10 cellular contexts compared by ENCODE assay signal in genomic region chr16:81403208-81403600, GRCh38. TPM values are rescaled to one million over a fixed set of nuclear protein-coding genes. Genes with fewer than 3 reads are reported as not detected.
DNase-seq lines count a peak whose midpoint lies in the region; ATAC-seq and TF ChIP-seq lines count a peak whose summit lies in the region.
"Had no signal": no experiment of that assay in that cellular context is flagged by ENCODE, and none has a peak within 500 bp of the region (broad histone marks: within the 10 kb centered on the region; RNA-seq: fewer than 3 reads in every experiment).

No MANE protein-coding gene starts in this region.

- H3K79me2 ChIP-seq in Loucy (ENCODE audit: insufficient read depth, low read length) (no peaks in the 10 kb centered on the region), osteoblast (ENCODE audit: insufficient read depth, low read length) (no peaks in the 10 kb centered on the region)

- peak overlapping the region; percentile 95 for H3K27ac Mint-ChIP-seq in Calu3 (ENCODE audit: unreplicated experiment)
- H3K27ac Mint-ChIP-seq in activated T-cell treated with anti-CD3 and anti-CD28 coated beads, Interleukin-2, amount 50 U/mL, for 72 hours, result no peak overlapping the region
- H3K27ac Mint-ChIP-seq: progenitor cell of endocrine pancreas had no signal

- no peaks in the 10 kb centered on the region for H3K9me3 ChIP-seq in Loucy (ENCODE audit: insufficient read depth, low read depth, low read length)
- no peaks in the 10 kb centered on the region for H3K9me3 ChIP-seq in osteoblast (ENCODE audit: low read depth, low read length)

- CTCF ChIA-PET in Calu3 (lab: Charles Lee), result interaction anchor here (0.6 to 1.6 kb wide), 2 partner anchors 160 to 294 kb away, joined by 3 to 11 read pairs; no protein-coding TSS in a partner anchor

- H3K9ac ChIP-seq in Loucy (ENCODE audit: low read depth, low read length, poor library complexity, severe bottlenecking), result no peak overlapping the region

- ATAC-seq in activated T-cell treated with anti-CD3 and anti-CD28 coated beads, Interleukin-2, amount 50 U/mL, for 72 hours (replicated peaks in 1 of 2), result no peak

- H3F3A ChIP-seq in Loucy (ENCODE audit: low read depth), result no peaks in the 10 kb centered on the region

- H3K9me2 ChIP-seq in Loucy (replicated peaks; ENCODE audit: low read depth, low read length), result no peaks in the 10 kb centered on the region

- no peaks in the 10 kb centered on the region for H3K27me3 Mint-ChIP-seq in Calu3 (ENCODE audit: unreplicated experiment)
- no peaks in the 10 kb centered on the region for H3K27me3 Mint-ChIP-seq in activated T-cell treated with anti-CD3 and anti-CD28 coated beads, Interleukin-2, amount 50 U/mL, for 72 hours (ENCODE audit: low read depth)

- peak overlapping the region; percentile 80 for H3K4me2 ChIP-seq in Loucy (ENCODE audit: low read depth, low read length, poor library complexity, severe bottlenecking)
- peak overlapping the region; percentile 76 for H3K4me2 ChIP-seq in osteoblast (ENCODE audit: insufficient read depth, low read length)

- H4K20me1 ChIP-seq in Loucy (ENCODE audit: insufficient read depth, low read length, poor library complexity, severe bottlenecking), result no peaks in the 10 kb centered on the region
- H4K20me1 ChIP-seq in osteoblast (ENCODE audit: insufficient read depth, low read length), result no peaks in the 10 kb centered on the region

- H3K27ac ChIP-seq in dorsolateral prefrontal cortex (peak overlapping the region in 1 of 59 donors; percentile 48), osteoblast (ENCODE audit: low read depth, low read length) (no peak overlapping the region)
- H3K27ac ChIP-seq: brain microvascular endothelial cell had no signal

- no TSS peak for BruUV-seq in Calu3 (replicated peaks; lab: Mats Ljungman, UMichigan)

- peaks cover 45% of the 10 kb centered on the region for H3K4me1 Mint-ChIP-seq in Calu3 (ENCODE audit: low read depth, unreplicated experiment)
- no peaks in the 10 kb centered on the region for H3K4me1 Mint-ChIP-seq in activated T-cell treated with anti-CD3 and anti-CD28 coated beads, Interleukin-2, amount 50 U/mL, for 72 hours (ENCODE audit: low read depth)

- no peaks in the 10 kb centered on the region for H3K9me3 Mint-ChIP-seq in Calu3 (ENCODE audit: low read depth, unreplicated experiment)
- H3K9me3 Mint-ChIP-seq in activated T-cell treated with anti-CD3 and anti-CD28 coated beads, Interleukin-2, amount 50 U/mL, for 72 hours, result peaks cover 0 to 3% of the 10 kb centered on the region in 2 donors

- no peaks in the 10 kb centered on the region for H3K4me1 ChIP-seq in Loucy (ENCODE audit: insufficient read depth, low read length, poor library complexity, severe bottlenecking)
- peaks cover 27% of the 10 kb centered on the region for H3K4me1 ChIP-seq in osteoblast (ENCODE audit: insufficient read depth, low read length)

- DNase-seq in Calu3 (no peak), dorsolateral prefrontal cortex (no peak), osteoblast (ENCODE audit: insufficient read length, low spot score, missing footprints) (no peak), NCI-H128 (lab: John Stamatoyannopoulos, UW; ENCODE audit: unreplicated experiment) (no peak), RKO (ENCODE audit: low spot score) (no peak)
- DNase-seq in activated T-cell treated with anti-CD3 and anti-CD28 coated beads, Interleukin-2, amount 50 U/mL, for 72 hours, result no peak
- DNase-seq: NCI-H187 treated with DMSO at 0.1 percent for 48 hours had no signal

- H3K4me3 Mint-ChIP-seq in Calu3 (ENCODE audit: low read depth, unreplicated experiment), result peak overlapping the region; percentile 55
- peak overlapping the region in 1 of 2 donors; percentile 40 for H3K4me3 Mint-ChIP-seq in activated T-cell treated with anti-CD3 and anti-CD28 coated beads, Interleukin-2, amount 50 U/mL, for 72 hours

- H3K36me3 ChIP-seq in Loucy (ENCODE audit: insufficient read depth, low read length) (no peaks in the 10 kb centered on the region), osteoblast (ENCODE audit: insufficient read depth, low read length) (no peaks in the 10 kb centered on the region)
- H3K36me3 ChIP-seq: brain microvascular endothelial cell had no signal

- peaks cover 3% of the 10 kb centered on the region for H3K36me3 Mint-ChIP-seq in Calu3 (ENCODE audit: insufficient read depth, unreplicated experiment)
- H3K36me3 Mint-ChIP-seq in activated T-cell treated with anti-CD3 and anti-CD28 coated beads, Interleukin-2, amount 50 U/mL, for 72 hours (ENCODE audit: insufficient read depth in 2 of 2), result peaks cover 0 to 4% of the 10 kb centered on the region in 2 donors

- H3K4me3 ChIP-seq in Loucy (ENCODE audit: low read length, poor library complexity, severe bottlenecking) (peak overlapping the region; percentile 69), dorsolateral prefrontal cortex (peak overlapping the region in 30 of 59 donors; percentile 41 to 67 (median 56)), osteoblast (ENCODE audit: insufficient read depth, low read length) (no peak overlapping the region)

- H3K27me3 ChIP-seq in Loucy (ENCODE audit: insufficient read depth, low read length, poor library complexity, severe bottlenecking), result no peaks in the 10 kb centered on the region
- peaks cover 0 to 2% (median 0%) of the 10 kb centered on the region in 45 donors for H3K27me3 ChIP-seq in dorsolateral prefrontal cortex
- no peaks in the 10 kb centered on the region for H3K27me3 ChIP-seq in osteoblast (ENCODE audit: insufficient read depth, low read length)
- H3K27me3 ChIP-seq: brain microvascular endothelial cell had no signal

- intact Hi-C loops in Calu3 (cut with micrococcal nuclease; ENCODE audit: unreplicated experiment) (loop anchor here (1.0 to 10.0 kb wide), 3 partner anchors 232 to 335 kb away; no protein-coding TSS in a partner anchor), dorsolateral prefrontal cortex (cut with DNase I) (loop anchor here (1.0 to 10.0 kb wide), 4 partner anchors 182 to 320 kb away; no protein-coding TSS in a partner anchor)

- TF ChIP-seq CTCF in Calu3 (IDR thresholded peaks at IDR 0.05; ENCODE audit: unreplicated experiment) (no peak), Loucy (conservative IDR thresholded peaks at IDR 0.05; ENCODE audit: low read length) (no peak), dorsolateral prefrontal cortex (IDR thresholded peaks at IDR 0.05 in 54 of 56, conservative IDR thresholded peaks at IDR 0.05 in 2 of 56; ENCODE audit: low read depth in 1 of 56, partially characterized antibody in 56 of 56) (no peak), osteoblast (IDR thresholded peaks at IDR 0.05; ENCODE audit: extremely low read depth, low read depth, low read length) (no peak)

- H2AFZ ChIP-seq in Loucy (ENCODE audit: low read length), result peak overlapping the region; percentile 88
- H2AFZ ChIP-seq in osteoblast (ENCODE audit: low read length), result peak overlapping the region; percentile 79

RNA-seq across cellular contexts. Expression of gene CMIP, which starts 41.4 kb away (rescaled TPM):
- 79.9 and 82.7 TPM in 2 replicates for total RNA-seq in Calu3 (2022)
- total RNA-seq in dorsolateral prefrontal cortex, result 100 to 1,000 TPM; 104 to 216 (median 159) TPM
- 6.2 and 8.3 TPM in 2 replicates for total RNA-seq in osteoblast
- total RNA-seq in activated T-cell treated with anti-CD3 and anti-CD28 coated beads, Interleukin-2, amount 50 U/mL, for 72 hours, result 10 to 100 TPM; 53.1 to 59.0 TPM
